In genomic region chr12:108713471-108713870, GRCh38 we compare ENCODE assay signal across 1 cellular context.
TF ChIP-seq lines count a peak whose summit lies in the region.

No MANE protein-coding gene starts in this region.

TF ChIP-seq in SK-N-SH treated with all-trans-retinoic acid at 6 μM for 48 hours, 23 proteins besides CTCF, POLR2A, EP300 and RAD21 (continued from another document):
- TF ChIP-seq, protein P1, sequence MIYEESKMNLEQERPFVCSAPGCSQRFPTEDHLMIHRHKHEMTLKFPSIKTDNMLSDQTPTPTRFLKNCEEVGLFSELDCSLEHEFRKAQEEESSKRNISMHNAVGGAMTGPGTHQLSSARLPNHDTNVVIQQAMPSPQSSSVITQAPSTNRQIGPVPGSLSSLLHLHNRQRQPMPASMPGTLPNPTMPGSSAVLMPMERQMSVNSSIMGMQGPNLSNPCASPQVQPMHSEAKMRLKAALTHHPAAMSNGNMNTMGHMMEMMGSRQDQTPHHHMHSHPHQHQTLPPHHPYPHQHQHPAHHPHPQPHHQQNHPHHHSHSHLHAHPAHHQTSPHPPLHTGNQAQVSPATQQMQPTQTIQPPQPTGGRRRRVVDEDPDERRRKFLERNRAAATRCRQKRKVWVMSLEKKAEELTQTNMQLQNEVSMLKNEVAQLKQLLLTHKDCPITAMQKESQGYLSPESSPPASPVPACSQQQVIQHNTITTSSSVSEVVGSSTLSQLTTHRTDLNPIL (CRISPR knock-in tag; IDR thresholded peaks at IDR 0.05; ENCODE audit: low read depth): no peak
TF ChIP-seq in SK-N-SH treated with all-trans-retinoic acid at 6 μM for 48 hours: peak in this region for 0.
